ENCODE assay signal across 16 cellular contexts in genomic region chr3:192888121-192888520, GRCh38. TPM values are rescaled to one million over a fixed set of nuclear protein-coding genes. Genes with fewer than 3 reads are reported as not detected.
DNase-seq lines count a peak whose midpoint lies in the region; ATAC-seq and TF ChIP-seq lines count a peak whose summit lies in the region.
"Had no signal": no experiment of that assay in that cellular context is flagged by ENCODE, and none has a peak within 500 bp of the region (broad histone marks: within the 10 kb centered on the region; RNA-seq: fewer than 3 reads in every experiment).

No MANE protein-coding gene starts in this region.

- ATAC-seq in GM23338 (no peak), GM18511 (IDR thresholded peaks at IDR 0.05; ENCODE audit: unreplicated experiment) (no peak)
- ATAC-seq in naive thymus-derived CD4-positive, alpha-beta T cell = no peak
- ATAC-seq: psoas muscle had no signal

- TF ChIP-seq EP300 in SK-N-SH (IDR thresholded peaks at IDR 0.05; ENCODE audit: borderline replicate concordance in 1 of 2, low read depth in 1 of 2, low read length in 1 of 2) = no peak

- no peaks in the 10 kb centered on the region for H3K9me2 ChIP-seq in GM23338 (ENCODE audit: insufficient read depth)
- no peaks in the 10 kb centered on the region for H3K9me2 ChIP-seq in SK-N-SH

- H3K27ac ChIP-seq in GM23338 (ENCODE audit: low read depth) (peak overlapping the region; percentile 46), SK-N-SH (ENCODE audit: low read depth in 2 of 2, low read length in 1 of 2) (peak overlapping the region; percentile 65 to 90; a peak in 3 of 4 replicates)
- no peak overlapping the region for H3K27ac ChIP-seq in naive thymus-derived CD4-positive, alpha-beta T cell (ENCODE audit: low read depth, low read length)
- H3K27ac ChIP-seq: BLaER1 treated with 17β-estradiol and CSF1 and Interleukin-3, amounts not matched to agents 10 nM and 100 nM; cardiac muscle cell; psoas muscle had no signal

- no peak for DNase-seq in GM23338 (ENCODE audit: low spot score)
- DNase-seq in SK-N-SH = no peak
- DNase-seq in fibroblast of the aortic adventitia (ENCODE audit: low read depth) = peak; percentile 39
- DNase-seq in osteocyte (ENCODE audit: extremely low spot score, unreplicated experiment) = no peak
- DNase-seq in naive thymus-derived CD4-positive, alpha-beta T cell = no peak
- DNase-seq in NCI-H2107 (lab: John Stamatoyannopoulos, UW) = no peak
- DNase-seq in COLO829 (ENCODE audit: low spot score) = no peak
- DNase-seq: activated B cell treated with CpG ODN at 0.5 μM for 24 hours; effector memory CD4-positive, alpha-beta T cell; NCI-H187; NCI-H526; psoas muscle had no signal

- H3K9ac ChIP-seq in SK-N-SH = peak overlapping the region; percentile 65; the same call in 1 of the 2 replicates
- H3K9ac ChIP-seq: BLaER1 treated with 17β-estradiol and CSF1 and Interleukin-3, amounts not matched to agents 10 nM and 100 nM had no signal

- CTCF ChIA-PET in SK-N-SH (lab: Yijun Ruan, JAX) = interaction anchor here (0.9 to 1.4 kb wide), 2 partner anchors 27 kb away, joined by 3 read pairs; no protein-coding TSS in a partner anchor
- CTCF ChIA-PET in naive thymus-derived CD4-positive, alpha-beta T cell (lab: Charles Lee) = no interaction called here

- H3F3A ChIP-seq in GM23338 (replicated peaks; ENCODE audit: low read depth) (0 out of 2 replicates have a peak, but pooled peaks cover 4% of the 10 kb centered on the region), SK-N-SH (replicated peaks; ENCODE audit: insufficient read depth) (peaks cover 59% of the 10 kb centered on the region)

- H3K27me3 Mint-ChIP-seq in GM23338 (ENCODE audit: insufficient read depth, low read depth, poor library complexity) = no peaks in the 10 kb centered on the region
- H3K27me3 Mint-ChIP-seq in osteocyte (ENCODE audit: unreplicated experiment) = no peaks in the 10 kb centered on the region
- H3K27me3 Mint-ChIP-seq in naive thymus-derived CD4-positive, alpha-beta T cell = peaks cover 0 to 3% (median 0%) of the 10 kb centered on the region in 5 donors

- H3K9me3 Mint-ChIP-seq in GM23338 = no peaks in the 10 kb centered on the region
- H3K9me3 Mint-ChIP-seq in osteocyte (ENCODE audit: unreplicated experiment) = no peaks in the 10 kb centered on the region
- H3K9me3 Mint-ChIP-seq in naive thymus-derived CD4-positive, alpha-beta T cell = peaks cover 0 to 2% (median 0%) of the 10 kb centered on the region in 11 donors
- H3K9me3 Mint-ChIP-seq: activated B cell treated with CpG ODN at 0.5 μM for 24 hours; activated naive CD4-positive, alpha-beta T cell treated with anti-CD3 and anti-CD28 coated beads, Interleukin-2, amount 50 U/mL, for 72 hours had no signal

- H3K4me3 Mint-ChIP-seq in GM23338 (no peak overlapping the region; the same call in 2 of the 3 replicates), osteocyte (ENCODE audit: unreplicated experiment) (no peak overlapping the region)
- peak overlapping the region in 1 of 10 donors; percentile 47 for H3K4me3 Mint-ChIP-seq in naive thymus-derived CD4-positive, alpha-beta T cell
- H3K4me3 Mint-ChIP-seq: activated B cell treated with CpG ODN at 0.5 μM for 24 hours had no signal

- no peaks in the 10 kb centered on the region for H3K27me3 ChIP-seq in GM23338 (ENCODE audit: insufficient read depth)
- no peaks in the 10 kb centered on the region for H3K27me3 ChIP-seq in SK-N-SH (ENCODE audit: insufficient read depth)
- H3K27me3 ChIP-seq in naive thymus-derived CD4-positive, alpha-beta T cell (ENCODE audit: control insufficient read depth in 2 of 2, insufficient read depth in 2 of 2, low read length in 2 of 2) = no peaks in the 10 kb centered on the region
- H3K27me3 ChIP-seq: BLaER1 treated with 17β-estradiol and CSF1 and Interleukin-3, amounts not matched to agents 10 nM and 100 nM had no signal

- H3K9me3 ChIP-seq in SK-N-SH = no peaks in the 10 kb centered on the region
- no peaks in the 10 kb centered on the region for H3K9me3 ChIP-seq in naive thymus-derived CD4-positive, alpha-beta T cell (ENCODE audit: control insufficient read depth in 2 of 3, low read length in 3 of 3)
- H3K9me3 ChIP-seq: BLaER1 treated with 17β-estradiol and CSF1 and Interleukin-3, amounts not matched to agents 10 nM and 100 nM; psoas muscle had no signal

- intact Hi-C loops in naive thymus-derived CD4-positive, alpha-beta T cell (cut with micrococcal nuclease) = loop anchor here in 1 of 2 donors (1.0 to 5.0 kb wide), 3 partner anchors 13 to 154 kb away; no protein-coding TSS in a partner anchor

- no peaks in the 10 kb centered on the region; the same call in none of the 2 replicates for H3K79me2 ChIP-seq in GM23338 (replicated peaks; ENCODE audit: insufficient read depth)
- H3K79me2 ChIP-seq in SK-N-SH (ENCODE audit: insufficient read depth) = peaks cover 71% of the 10 kb centered on the region

- no peak overlapping the region for H3K4me3 ChIP-seq in GM23338
- H3K4me3 ChIP-seq in SK-N-SH (ENCODE audit: low read depth in 2 of 2, low read length in 1 of 2) = no peak overlapping the region
- no peak overlapping the region for H3K4me3 ChIP-seq in fibroblast of the aortic adventitia (ENCODE audit: low read depth, low read length)
- H3K4me3 ChIP-seq in naive thymus-derived CD4-positive, alpha-beta T cell (ENCODE audit: low read length) = no peak overlapping the region
- H3K4me3 ChIP-seq: BLaER1 treated with 17β-estradiol and CSF1 and Interleukin-3, amounts not matched to agents 10 nM and 100 nM; cardiac muscle cell; psoas muscle had no signal

- H3K36me3 Mint-ChIP-seq in GM23338 (ENCODE audit: low read depth) = peaks cover 3% of the 10 kb centered on the region; the same call in 2 of the 3 replicates
- no peaks in the 10 kb centered on the region for H3K36me3 Mint-ChIP-seq in osteocyte (ENCODE audit: unreplicated experiment)
- H3K36me3 Mint-ChIP-seq in naive thymus-derived CD4-positive, alpha-beta T cell = peaks cover 0 to 33% (median 0%) of the 10 kb centered on the region in 5 donors
- H3K36me3 Mint-ChIP-seq: activated naive CD4-positive, alpha-beta T cell treated with anti-CD3 and anti-CD28 coated beads, Interleukin-2, amount 50 U/mL, for 72 hours had no signal

- H3K36me3 ChIP-seq in GM23338 (ENCODE audit: insufficient read depth) = no peaks in the 10 kb centered on the region
- no peaks in the 10 kb centered on the region for H3K36me3 ChIP-seq in SK-N-SH (replicated peaks in 1 of 2; ENCODE audit: control insufficient read depth in 1 of 2, insufficient read depth in 2 of 2, low read length in 1 of 2)
- H3K36me3 ChIP-seq in naive thymus-derived CD4-positive, alpha-beta T cell (ENCODE audit: control insufficient read depth in 2 of 3, insufficient read depth in 3 of 3, low read length in 3 of 3) = no peaks in the 10 kb centered on the region
- H3K36me3 ChIP-seq: BLaER1 treated with 17β-estradiol and CSF1 and Interleukin-3, amounts not matched to agents 10 nM and 100 nM; cardiac muscle cell had no signal

- H3K27ac Mint-ChIP-seq in GM23338 (peak overlapping the region; percentile 25; the same call in 1 of the 2 replicates), osteocyte (ENCODE audit: unreplicated experiment) (peak overlapping the region; percentile 81)
- peak overlapping the region in 1 of 9 donors; percentile 76 for H3K27ac Mint-ChIP-seq in naive thymus-derived CD4-positive, alpha-beta T cell
- H3K27ac Mint-ChIP-seq: activated B cell treated with CpG ODN at 0.5 μM for 24 hours; activated naive CD4-positive, alpha-beta T cell treated with anti-CD3 and anti-CD28 coated beads, Interleukin-2, amount 50 U/mL, for 72 hours had no signal

- peaks cover 70% of the 10 kb centered on the region for H3K4me1 Mint-ChIP-seq in GM23338
- peaks cover 87% of the 10 kb centered on the region for H3K4me1 Mint-ChIP-seq in osteocyte (ENCODE audit: unreplicated experiment)
- peaks cover 0 to 74% (median 8%) of the 10 kb centered on the region in 7 donors for H3K4me1 Mint-ChIP-seq in naive thymus-derived CD4-positive, alpha-beta T cell

- POLR2A ChIA-PET in SK-N-SH (lab: Yijun Ruan, JAX) = no interaction called here
- POLR2A ChIA-PET in naive thymus-derived CD4-positive, alpha-beta T cell (lab: Charles Lee) = interaction anchor here (0.9 kb wide), 1 partner anchor 51 kb away, joined by 3 read pairs; no protein-coding TSS in a partner anchor

- peaks cover 62% of the 10 kb centered on the region for H3K4me1 ChIP-seq in GM23338 (ENCODE audit: insufficient read depth)
- H3K4me1 ChIP-seq in SK-N-SH (ENCODE audit: control insufficient read depth in 1 of 2, insufficient read depth in 2 of 2, low read depth in 1 of 2, low read length in 1 of 2) = peaks cover 11 to 67% of the 10 kb centered on the region in 2 experiments
- peaks cover 0 to 5% of the 10 kb centered on the region in 2 donors for H3K4me1 ChIP-seq in naive thymus-derived CD4-positive, alpha-beta T cell (ENCODE audit: control insufficient read depth in 2 of 2, insufficient read depth in 2 of 2, low read length in 2 of 2)
- H3K4me1 ChIP-seq: psoas muscle had no signal

- WGBS in SK-N-SH (ENCODE audit: low lambda C conversion rate) = 57% methylated on average over 4 of the region's 4 CpGs

- peak overlapping the region; percentile 61 for H3K4me2 ChIP-seq in GM23338
- peak overlapping the region; percentile 58 for H3K4me2 ChIP-seq in SK-N-SH
- H3K4me2 ChIP-seq: BLaER1 treated with 17β-estradiol and CSF1 and Interleukin-3, amounts not matched to agents 10 nM and 100 nM had no signal

- TF ChIP-seq CTCF in GM23338 (conservative IDR thresholded peaks at IDR 0.05; ENCODE audit: low read depth in 2 of 2) (no peak), SK-N-SH (IDR thresholded peaks at IDR 0.05) (no peak), fibroblast of the aortic adventitia (IDR thresholded peaks at IDR 0.05; ENCODE audit: insufficient read depth, low read length) (no peak), osteocyte (IDR thresholded peaks at IDR 0.05) (no peak)

- H2AFZ ChIP-seq in GM23338 (no peak overlapping the region), SK-N-SH (ENCODE audit: low read depth) (no peak overlapping the region)

- no peak for TF ChIP-seq RAD21 in SK-N-SH (IDR thresholded peaks at IDR 0.05; ENCODE audit: low read length)

- H4K20me1 ChIP-seq in GM23338 (replicated peaks; ENCODE audit: insufficient read depth) = no peaks in the 10 kb centered on the region; the same call in 1 of the 2 replicates
- H4K20me1 ChIP-seq in SK-N-SH (ENCODE audit: insufficient read depth) = no peaks in the 10 kb centered on the region
- H4K20me1 ChIP-seq: BLaER1 treated with 17β-estradiol and CSF1 and Interleukin-3, amounts not matched to agents 10 nM and 100 nM had no signal

TF ChIP-seq in GM23338, 12 proteins besides CTCF, POLR2A, EP300 and RAD21 (continues in another document):
- no peak for TF ChIP-seq ZNF114 (CRISPR knock-in tag; IDR thresholded peaks at IDR 0.05)

RNA-seq across cellular contexts. Expression of gene MB21D2, which starts 29.5 kb away (rescaled TPM):
- 34.1 and 35.9 TPM in 2 replicates for total RNA-seq in GM23338 (2014; rRNA removed; shearing (Covaris generic))
- polyA plus RNA-seq in GM23338 (2016; fragmentation: Nextera tagmentation; extraction: Ambion mirVana) (8.1 and 8.6 TPM in 2 replicates), SK-N-SH (2012; rRNA removed) (12.7 and 15.4 TPM in 2 replicates)
- polyA plus RNA-seq in SK-N-SH (2012; cell fraction: cytosol; rRNA removed) = 13.3 and 14.3 TPM in 2 replicates
- 13.3 and 15.1 TPM in 2 replicates for polyA plus RNA-seq in SK-N-SH (2012; cell fraction: nucleus; rRNA removed)
- total RNA-seq in fibroblast of the aortic adventitia (ENCODE audit: low replicate concordance) (5.6 and 6.7 TPM in 2 replicates), osteocyte (5.3 and 5.5 TPM in 2 replicates)
- total RNA-seq in naive thymus-derived CD4-positive, alpha-beta T cell = 10 to 100 TPM in 1 of 5 experiments, 1 to 10 TPM in 4; 1.7 to 21.5 (median 3.3) TPM
- polyA plus RNA-seq in naive thymus-derived CD4-positive, alpha-beta T cell = 1 to 10 TPM; 3.2 to 6.5 TPM
